Comparison of ENCODE assay signal across 9 cellular contexts in genomic region chr11:94593030-94593429, GRCh38.
DNase-seq lines count a peak whose midpoint lies in the region; ATAC-seq and TF ChIP-seq lines count a peak whose summit lies in the region.
"Had no signal": no experiment of that assay in that cellular context is flagged by ENCODE, and none has a peak within 500 bp of the region (broad histone marks: within the 10 kb centered on the region; RNA-seq: fewer than 3 reads in every experiment).

No MANE protein-coding gene starts in this region.

- CTCF ChIA-PET in GM10248 (lab: Yijun Ruan, JAX) = interaction anchor here (0.8 to 1.6 kb wide), 5 partner anchors 10 to 73 kb away, joined by 3 to 4 read pairs (median 4); no protein-coding TSS in a partner anchor

- ATAC-seq in GM19467 (IDR thresholded peaks at IDR 0.05; ENCODE audit: unreplicated experiment) (peak; percentile 62), HG02973 (IDR thresholded peaks at IDR 0.05; ENCODE audit: unreplicated experiment) (peak; percentile 83), RWPE2 (ENCODE audit: low read depth) (peak; percentile 46; the same call in 1 of the 3 replicates)

- H3K27ac ChIP-seq in RWPE2 (ENCODE audit: poor library complexity, severe bottlenecking) = no peak overlapping the region
- no peak overlapping the region for H3K27ac ChIP-seq in substantia nigra (ENCODE audit: low read depth, low read length, poor library complexity, severe bottlenecking)

- POLR2A ChIA-PET in GM10248 (lab: Yijun Ruan, JAX) = no interaction called here

- peak; percentile 24 for DNase-seq in GM06990 (ENCODE audit: extremely low read depth, insufficient read length)
- DNase-seq in RWPE2 (ENCODE audit: low spot score) = no peak
- no peak for DNase-seq in substantia nigra (lab: John Stamatoyannopoulos, UW)
- DNase-seq in GM10248 (ENCODE audit: extremely low spot score) = no peak
- no peak for DNase-seq in activated CD4-positive, alpha-beta T cell treated with anti-CD3 and anti-CD28 coated beads, Interleukin-2, amount 50 U/mL, for 1 hour
- no peak for DNase-seq in stimulated activated CD4-positive, alpha-beta T cell treated with anti-CD3 and anti-CD28 coated beads, Interleukin-2, amount 100 ng/mL, for 24 hours
- DNase-seq: C1 segment of cervical spinal cord had no signal

- no peak for TF ChIP-seq CTCF in GM06990 (IDR thresholded peaks at IDR 0.05; ENCODE audit: insufficient read depth, low read length, poor library complexity, severe bottlenecking)
- no peak for TF ChIP-seq CTCF in RWPE2 (IDR thresholded peaks at IDR 0.05; ENCODE audit: poor library complexity, severe bottlenecking)
- no peak for TF ChIP-seq CTCF in GM10248 (IDR thresholded peaks at IDR 0.05; ENCODE audit: control extremely low read depth, extremely low read depth, low read depth, missing control alignments)

- no peaks in the 10 kb centered on the region for H3K4me1 ChIP-seq in RWPE2 (ENCODE audit: insufficient read depth, poor library complexity, severe bottlenecking)

- H3K9me3 ChIP-seq in RWPE2 (ENCODE audit: severe bottlenecking) = no peaks in the 10 kb centered on the region

- H3K27me3 ChIP-seq in GM06990 (replicated peaks; ENCODE audit: control insufficient read depth, insufficient read depth, low read length) = no peaks in the 10 kb centered on the region
- H3K27me3 ChIP-seq in RWPE2 (ENCODE audit: insufficient read depth, poor library complexity, severe bottlenecking) = peaks cover 4% of the 10 kb centered on the region

- no peaks in the 10 kb centered on the region for H3K36me3 ChIP-seq in GM06990 (ENCODE audit: control insufficient read depth, insufficient read depth, low read length)
- H3K36me3 ChIP-seq in RWPE2 (ENCODE audit: low read depth) = no peaks in the 10 kb centered on the region

- H3K4me3 ChIP-seq in GM06990 (replicated peaks; ENCODE audit: low read depth, low read length) = no peak overlapping the region
- no peak overlapping the region for H3K4me3 ChIP-seq in RWPE2 (ENCODE audit: severe bottlenecking)
